In genomic region chr3:112013058-112013783, GRCh38 we compare ENCODE assay signal across 8 cellular contexts. TPM values are rescaled to one million over a fixed set of nuclear protein-coding genes. Genes with fewer than 3 reads are reported as not detected.
DNase-seq lines count a peak whose midpoint lies in the region; ATAC-seq and TF ChIP-seq lines count a peak whose summit lies in the region.

No MANE protein-coding gene starts in this region.

- TF ChIP-seq CTCF in coronary artery (IDR thresholded peaks at IDR 0.05) (peak; percentile 67), right lobe of liver (IDR thresholded peaks at IDR 0.05) (peak; percentile 69 to 87 (median 82))

- no peak for TF ChIP-seq POLR2A in right lobe of liver (IDR thresholded peaks at IDR 0.05)

- peaks cover 23% of the 10 kb centered on the region for H3K4me1 Mint-ChIP-seq in activated CD4-positive, alpha-beta T cell treated with anti-CD3 and anti-CD28 coated beads, Interleukin-2, amount 10 ng/mL, durations not matched to agents 24 days and 14 days

- peaks cover 0 to 9% (median 4%) of the 10 kb centered on the region in 4 donors for H3K4me1 ChIP-seq in right lobe of liver

- 13% methylated on average over 11 of the region's 19 CpGs for WGBS in right lobe of liver (ENCODE audit: insufficient coverage, low coverage, low lambda C conversion rate, missing lambda C conversion rate)

- ATAC-seq in GM21723 (IDR thresholded peaks at IDR 0.05; ENCODE audit: unreplicated experiment): peak; percentile 93
- ATAC-seq in right lobe of liver: peak; percentile 92 to 96 (median 94)

- DNase-seq in EH (ENCODE audit: low read depth) (peak; percentile 77), LoVo (ENCODE audit: low spot score) (peak; percentile 30), coronary artery (ENCODE audit: low spot score) (no peak), right lobe of liver (peak; percentile 54 to 64 (median 62)), GOT3 (lab: John Stamatoyannopoulos, UW) (no peak)
- DNase-seq in activated CD4-positive, alpha-beta T cell treated with anti-CD3 and anti-CD28 coated beads, Interleukin-2, amount 10 ng/mL, durations not matched to agents 24 days and 14 days: peak; percentile 87
- peak in 2 of 3 donors; percentile 26 to 56 for DNase-seq in stimulated activated CD4-positive, alpha-beta T cell treated with anti-CD3 and anti-CD28 coated beads, TNF-alpha, amount 100 ng/mL, for 48 hours (ENCODE audit: low read depth in 3 of 3)

- H3K9me3 Mint-ChIP-seq in activated CD4-positive, alpha-beta T cell treated with anti-CD3 and anti-CD28 coated beads, Interleukin-2, amount 10 ng/mL, durations not matched to agents 24 days and 14 days: peaks cover 6% of the 10 kb centered on the region

- no peaks in the 10 kb centered on the region for H3K36me3 ChIP-seq in right lobe of liver

- no peaks in the 10 kb centered on the region for H3K36me3 Mint-ChIP-seq in activated CD4-positive, alpha-beta T cell treated with anti-CD3 and anti-CD28 coated beads, Interleukin-2, amount 10 ng/mL, durations not matched to agents 24 days and 14 days (ENCODE audit: low read depth)

- H3K4me3 Mint-ChIP-seq in activated CD4-positive, alpha-beta T cell treated with anti-CD3 and anti-CD28 coated beads, Interleukin-2, amount 10 ng/mL, durations not matched to agents 24 days and 14 days: no peak overlapping the region

- H3K27ac ChIP-seq in coronary artery (peak overlapping the region; percentile 61 to 64), right lobe of liver (no peak overlapping the region)

- intact Hi-C loops in activated CD4-positive, alpha-beta T cell treated with anti-CD3 and anti-CD28 coated beads, Interleukin-2, amount 10 ng/mL, durations not matched to agents 24 days and 14 days (cut with micrococcal nuclease): loop anchor here (1.0 to 2.0 kb wide), 6 partner anchors 11 to 296 kb away; partner anchors contain the start of gene TAGLN3
- intact Hi-C loops in right lobe of liver (cut with DNase I): no loop called here

- no peaks in the 10 kb centered on the region for H3K9me3 ChIP-seq in right lobe of liver

- no peaks in the 10 kb centered on the region for H3K27me3 ChIP-seq in right lobe of liver

- H3K4me3 ChIP-seq in coronary artery: peak overlapping the region; percentile 42
- no peak overlapping the region for H3K4me3 ChIP-seq in right lobe of liver

- H3K27ac Mint-ChIP-seq in activated CD4-positive, alpha-beta T cell treated with anti-CD3 and anti-CD28 coated beads, Interleukin-2, amount 10 ng/mL, durations not matched to agents 24 days and 14 days: peak overlapping the region; percentile 56

- no peaks in the 10 kb centered on the region for H3K27me3 Mint-ChIP-seq in activated CD4-positive, alpha-beta T cell treated with anti-CD3 and anti-CD28 coated beads, Interleukin-2, amount 10 ng/mL, durations not matched to agents 24 days and 14 days

RNA-seq across cellular contexts. Expression of gene TAGLN3, which starts 14.5 kb away (rescaled TPM):
- total RNA-seq in activated CD4-positive, alpha-beta T cell treated with anti-CD3 and anti-CD28 coated beads, Interleukin-2, amount 10 ng/mL, durations not matched to agents 24 days and 14 days: 0.33 and 0.44 TPM in 2 replicates
- not detected for total RNA-seq in right lobe of liver

RNA-seq across cellular contexts. Expression of gene TMPRSS7, which starts 21.3 kb away (rescaled TPM):
- not detected in 2 replicates for total RNA-seq in activated CD4-positive, alpha-beta T cell treated with anti-CD3 and anti-CD28 coated beads, Interleukin-2, amount 10 ng/mL, durations not matched to agents 24 days and 14 days
- not detected for total RNA-seq in right lobe of liver

RNA-seq across cellular contexts. Expression of gene ABHD10, which starts 34.4 kb away (rescaled TPM):
- 39.5 TPM in 2 replicates for total RNA-seq in activated CD4-positive, alpha-beta T cell treated with anti-CD3 and anti-CD28 coated beads, Interleukin-2, amount 10 ng/mL, durations not matched to agents 24 days and 14 days
- 10 to 100 TPM; 16.7 to 25.2 (median 20.8) TPM for total RNA-seq in right lobe of liver

Comparison
In these comparisons a context has a peak if more than half of its experiments do, and no peak if none do; other contexts are left out.
1. DNase-seq: peak in EH (single experiment), LoVo (single experiment), activated CD4-positive, alpha-beta T cell treated with anti-CD3 and anti-CD28 coated beads, Interleukin-2, amount 10 ng/mL, durations not matched to agents 24 days and 14 days (single experiment), right lobe of liver (3 of 3) and stimulated activated CD4-positive, alpha-beta T cell treated with anti-CD3 and anti-CD28 coated beads, TNF-alpha, amount 100 ng/mL, for 48 hours (2 of 3); none in coronary artery (single experiment) and GOT3 (single experiment).
2. H3K27ac ChIP-seq: peak in coronary artery (2 of 2); none in right lobe of liver (0 of 3).